In the genomic region with DNA sequence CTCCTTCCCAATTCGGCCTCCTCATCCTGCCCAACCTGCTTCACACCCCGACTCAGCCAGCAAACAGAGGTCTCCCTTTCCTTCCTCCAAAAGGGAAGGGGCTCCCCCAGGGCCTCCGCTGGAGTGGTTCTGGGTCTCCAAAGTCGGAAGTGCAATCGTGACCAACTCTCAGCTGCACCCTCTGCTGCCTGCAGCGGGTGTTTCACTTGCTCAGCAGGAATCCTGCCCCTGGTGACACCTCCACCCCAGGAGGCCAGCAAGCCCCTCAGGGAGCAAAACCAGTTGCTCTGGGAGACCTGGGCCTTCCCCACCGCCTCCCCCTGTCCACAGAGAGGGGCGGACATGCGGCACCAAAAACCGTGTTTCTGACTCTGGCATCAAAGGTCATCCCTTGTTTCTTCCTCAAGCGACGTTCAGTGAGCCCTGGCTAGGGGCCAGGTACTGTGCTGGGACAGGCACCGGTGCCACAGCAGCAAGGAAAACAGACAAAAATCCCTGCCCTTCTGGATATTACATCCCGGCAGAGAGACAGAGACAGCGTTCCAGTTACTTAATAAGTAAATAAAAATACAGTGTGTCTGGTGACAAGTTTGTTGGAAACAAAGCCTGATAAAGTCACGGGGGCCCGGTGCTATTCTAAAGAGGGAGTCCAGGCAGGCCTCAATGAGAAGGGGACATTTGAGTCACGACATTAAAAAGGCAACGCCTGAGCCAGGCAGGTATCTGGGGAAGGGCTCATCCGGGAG, we compare ENCODE assay signal across 13 cellular contexts.
A peak's percentile ranks its signal among the peaks of the same experiment; 100 is the strongest.
DNase-seq lines count a peak whose midpoint lies in the region; ATAC-seq and TF ChIP-seq lines count a peak whose summit lies in the region.
"Had no signal": no experiment of that assay in that cellular context is flagged by ENCODE, and none has a peak within 500 bp of the region (broad histone marks: within the 10 kb centered on the region; RNA-seq: fewer than 3 reads in every experiment).

No MANE protein-coding gene starts in this region.

- H3K9me2 ChIP-seq in HCT116 (ENCODE audit: insufficient read depth) (no peaks in the 10 kb centered on the region; the same call in 1 of the 2 replicates), hepatocyte (replicated peaks; ENCODE audit: insufficient read depth) (no peaks in the 10 kb centered on the region)

- TF ChIP-seq CTCF in HCT116 (IDR thresholded peaks at IDR 0.05 in 2 of 3, conservative IDR thresholded peaks at IDR 0.05 in 1 of 3; ENCODE audit: borderline replicate concordance in 1 of 3, insufficient read depth in 1 of 3, low read depth in 2 of 3, low read length in 2 of 3) (peak in 2 of 3 experiments; percentile 37 to 45; a peak in 3 of 6 replicates), hepatocyte (IDR thresholded peaks at IDR 0.05; ENCODE audit: poor library complexity) (peak; percentile 22)

- RAD21 ChIA-PET in HCT116 (lab: Charles Lee; ENCODE audit: low non-redundant PET in 1 of 2, low total read pairs in 2 of 2, uncharacterized antibody in 2 of 2, unreplicated experiment in 2 of 2): no interaction called here

- no peaks in the 10 kb centered on the region for H3K36me3 ChIP-seq in HCT116 (ENCODE audit: control insufficient read depth in 1 of 2, insufficient read depth in 2 of 2, low read length in 2 of 2)
- no peaks in the 10 kb centered on the region for H3K36me3 ChIP-seq in hepatocyte (replicated peaks; ENCODE audit: insufficient read depth, low read depth)
- H3K36me3 ChIP-seq: esophagus muscularis mucosa had no signal

- no peak overlapping the region for H2AFZ ChIP-seq in HCT116 (ENCODE audit: low read depth, low read length, poor library complexity, severe bottlenecking)
- no peak overlapping the region for H2AFZ ChIP-seq in hepatocyte

- H3K27me3 ChIP-seq in HCT116 (ENCODE audit: insufficient read depth, low read length): no peaks in the 10 kb centered on the region; the same call in 1 of the 2 replicates
- H3K27me3 ChIP-seq in hepatocyte: no peaks in the 10 kb centered on the region
- H3K27me3 ChIP-seq: esophagus muscularis mucosa, testis had no signal

- no TSS peak for BruUV-seq in HCT116 (replicated peaks; lab: Mats Ljungman, UMichigan)

- H3K9me3 ChIP-seq in HCT116 (ENCODE audit: control insufficient read depth in 1 of 2, insufficient read depth in 1 of 2, low read depth in 1 of 2, low read length in 2 of 2) (no peaks in the 10 kb centered on the region), hepatocyte (ENCODE audit: low read depth) (no peaks in the 10 kb centered on the region)
- H3K9me3 ChIP-seq: esophagus muscularis mucosa, testis had no signal

- CTCF ChIA-PET in HCT116 (lab: Charles Lee): no interaction called here

- H3K4me1 ChIP-seq in HCT116 (ENCODE audit: control insufficient read depth in 1 of 2, insufficient read depth in 2 of 2, low read length in 2 of 2) (peaks cover 4 to 6% of the 10 kb centered on the region in 2 experiments; a peak in 2 of 4 replicates), hepatocyte (ENCODE audit: insufficient read depth) (no peaks in the 10 kb centered on the region)
- H3K4me1 ChIP-seq: testis had no signal

- H3K4me3 ChIP-seq in HCT116 (replicated peaks in 1 of 2; ENCODE audit: low read depth in 1 of 2, low read length in 2 of 2) (no peak overlapping the region), hepatocyte (no peak overlapping the region)
- H3K4me3 ChIP-seq: esophagus muscularis mucosa, testis had no signal

- ATAC-seq in HCT116: peak; percentile 71
- ATAC-seq in HG03097 (IDR thresholded peaks at IDR 0.05; ENCODE audit: low FRiP score, unreplicated experiment): no peak
- no peak for ATAC-seq in GM21786 (IDR thresholded peaks at IDR 0.05; ENCODE audit: unreplicated experiment)

- H3K27ac ChIP-seq in HCT116 (ENCODE audit: low read depth, low read length): no peak overlapping the region
- H3K27ac ChIP-seq in hepatocyte: no peak overlapping the region
- H3K27ac ChIP-seq: esophagus muscularis mucosa, testis had no signal

- H3K4me2 ChIP-seq in HCT116 (ENCODE audit: low read length) (0 out of 2 replicates have a peak overlapping the region, but pooled peaks have one; percentile 7), hepatocyte (no peak overlapping the region)

- POLR2A ChIA-PET in HCT116 (lab: Charles Lee): no interaction called here

- intact Hi-C loops in HCT116 (cut with micrococcal nuclease): no loop called here

- no peak for TF ChIP-seq RAD21 in HCT116 (IDR thresholded peaks at IDR 0.05; ENCODE audit: low read depth)

- 65% methylated on average over 20 of the region's 20 CpGs for WGBS in hepatocyte (ENCODE audit: low lambda C conversion rate, missing lambda C conversion rate)

- no peaks in the 10 kb centered on the region for H3K79me2 ChIP-seq in HCT116 (ENCODE audit: insufficient read depth, low read length)
- H3K79me2 ChIP-seq in hepatocyte: no peaks in the 10 kb centered on the region

- peak; percentile 82 for DNase-seq in 8988T
- no peak for DNase-seq in HCT116 (ENCODE audit: low read depth, low spot score)
- peak; percentile 85 for DNase-seq in RPMI8226
- DNase-seq in hepatocyte (ENCODE audit: low spot score): no peak
- DNase-seq in cerebellum (ENCODE audit: low spot score): no peak
- no peak for DNase-seq in NCI-H1694 treated with DMSO at 0.1 percent for 48 hours (lab: John Stamatoyannopoulos, UW)
- DNase-seq: kidney; NCI-H2171; stimulated activated CD4-positive, alpha-beta T cell treated with anti-CD3 and anti-CD28 coated beads, Interleukin-4, amount 100 ng/mL, for 4 hours had no signal

- TF ChIP-seq POLR2A in HCT116 (IDR thresholded peaks at IDR 0.05; ENCODE audit: borderline replicate concordance, extremely low read depth, insufficient read depth, insufficient read length): no peak

- H4K20me1 ChIP-seq in HCT116 (ENCODE audit: insufficient read depth) (no peaks in the 10 kb centered on the region), hepatocyte (ENCODE audit: insufficient read depth, poor library complexity, severe bottlenecking) (no peaks in the 10 kb centered on the region)

- H3K9ac ChIP-seq in HCT116 (ENCODE audit: low read length): no peak overlapping the region

TF ChIP-seq in HCT116, 20 proteins besides CTCF, POLR2A, EP300 and RAD21:
- TF ChIP-seq ZFX (IDR thresholded peaks at IDR 0.05) (no peak), EGR1 (IDR thresholded peaks at IDR 0.05; ENCODE audit: low read depth) (no peak)

Comparison
In these comparisons a context has a peak if more than half of its experiments do, and no peak if none do; other contexts are left out.
1. DNase-seq: peak in 8988T (single experiment) and RPMI8226 (single experiment); none in HCT116 (single experiment), hepatocyte (single experiment), cerebellum (single experiment) and NCI-H1694 treated with DMSO at 0.1 percent for 48 hours (single experiment).